30 cellular contexts compared by ENCODE assay signal in genomic region chr12:82954064-82954463, GRCh38.
"Had no signal": no experiment of that assay in that cellular context is flagged by ENCODE, and none has a peak within 500 bp of the region (broad histone marks: within the 10 kb centered on the region; RNA-seq: fewer than 3 reads in every experiment).

No MANE protein-coding gene starts in this region.

- FAIRE-seq: endometrium, endothelial cell of umbilical vein had no signal

- H3K27me3 ChIP-seq: adrenal gland, body of pancreas, esophagus squamous epithelium, gastroesophageal sphincter had no signal

- H3K27me3 Mint-ChIP-seq: activated CD4-positive, alpha-beta memory T cell treated with anti-CD3 and anti-CD28 coated beads for 36 hours; activated CD4-positive, alpha-beta T cell treated with anti-CD3 and anti-CD28 coated beads, Interleukin-2, amount 10 ng/mL, durations not matched to agents 24 days and 14 days; activated CD8-positive, alpha-beta memory T cell treated with anti-CD3 and anti-CD28 coated beads, Interleukin-2, amount 10 ng/mL, durations not matched to agents 7 days and 5 days; activated naive CD8-positive, alpha-beta T cell treated with anti-CD3 and anti-CD28 coated beads for 36 hours; activated naive CD8-positive, alpha-beta T cell treated with anti-CD3 and anti-CD28 coated beads, Interleukin-2, amount 50 U/mL, for 24 hours had no signal

- DNase-seq: activated CD4-positive, alpha-beta memory T cell treated with anti-CD3 and anti-CD28 coated beads for 36 hours; activated CD4-positive, alpha-beta T cell treated with anti-CD3 and anti-CD28 coated beads for 36 hours; activated CD4-positive, alpha-beta T cell treated with anti-CD3 and anti-CD28 coated beads, Interleukin-2, amount 10 ng/mL, durations not matched to agents 24 days and 14 days; activated CD4-positive, CD25-positive, alpha-beta regulatory T cell; activated CD4-positive, CD25-positive, alpha-beta regulatory T cell treated with anti-CD3 and anti-CD28 coated beads, Interleukin-2, amount 50 U/mL, for 72 hours; activated CD8-positive, alpha-beta memory T cell treated with anti-CD3 and anti-CD28 coated beads, Interleukin-2, amount 10 ng/mL, durations not matched to agents 7 days and 5 days; activated CD8-positive, alpha-beta memory T cell treated with anti-CD3 and anti-CD28 coated beads, Interleukin-2, amount 50 U/mL, for 4 hours; activated CD8-positive, alpha-beta T cell treated with anti-CD3 and anti-CD28 coated beads, Interleukin-2, amount 10 ng/mL, durations not matched to agents 7 days and 5 days; activated effector memory CD4-positive, alpha-beta T cell treated with anti-CD3 and anti-CD28 coated beads, Interleukin-2, amount 50 U/mL, for 16 hours; activated naive CD4-positive, alpha-beta T cell treated with anti-CD3 and anti-CD28 coated beads for 36 hours; activated naive CD8-positive, alpha-beta T cell treated with anti-CD3 and anti-CD28 coated beads for 36 hours; activated naive CD8-positive, alpha-beta T cell treated with anti-CD3 and anti-CD28 coated beads, Interleukin-2, amount 50 U/mL, for 24 hours; activated T-cell treated with anti-CD3 and anti-CD28 coated beads, Interleukin-2, amount 50 U/mL, for 1 hour; activated T-cell treated with anti-CD3 and anti-CD28 coated beads, Interleukin-2, amount 50 U/mL, for 48 hours; adrenal gland; amygdala; aorta; body of pancreas; caudate nucleus; effector CD8-positive, alpha-beta T cell; esophagus squamous epithelium; foreskin melanocyte; T-helper 2 cell had no signal

- H3K36me3 Mint-ChIP-seq: activated CD4-positive, alpha-beta memory T cell treated with anti-CD3 and anti-CD28 coated beads for 36 hours; activated CD8-positive, alpha-beta memory T cell treated with anti-CD3 and anti-CD28 coated beads, Interleukin-2, amount 10 ng/mL, durations not matched to agents 7 days and 5 days; activated naive CD4-positive, alpha-beta T cell treated with anti-CD3 and anti-CD28 coated beads, Interleukin-2, amount 50 U/mL, for 24 hours; activated naive CD8-positive, alpha-beta T cell treated with anti-CD3 and anti-CD28 coated beads for 36 hours had no signal

- H3K4me1 ChIP-seq: adrenal gland, body of pancreas, gastroesophageal sphincter had no signal

- H3K27ac ChIP-seq: adrenal gland, body of pancreas, epithelial cell of prostate, esophagus squamous epithelium, gastroesophageal sphincter had no signal

- H3K36me3 ChIP-seq: adrenal gland, esophagus squamous epithelium, gastroesophageal sphincter had no signal

- H3K4me3 Mint-ChIP-seq: activated CD4-positive, alpha-beta memory T cell treated with anti-CD3 and anti-CD28 coated beads for 36 hours; activated CD4-positive, alpha-beta T cell treated with anti-CD3 and anti-CD28 coated beads for 36 hours; activated CD4-positive, alpha-beta T cell treated with anti-CD3 and anti-CD28 coated beads, Interleukin-2, amount 10 ng/mL, durations not matched to agents 24 days and 14 days; activated CD8-positive, alpha-beta memory T cell treated with anti-CD3 and anti-CD28 coated beads, Interleukin-2, amount 10 ng/mL, durations not matched to agents 7 days and 5 days; activated CD8-positive, alpha-beta T cell treated with anti-CD3 and anti-CD28 coated beads, Interleukin-2, amount 10 ng/mL, durations not matched to agents 7 days and 5 days; activated naive CD4-positive, alpha-beta T cell treated with anti-CD3 and anti-CD28 coated beads for 36 hours; activated naive CD4-positive, alpha-beta T cell treated with anti-CD3 and anti-CD28 coated beads, Interleukin-2, amount 50 U/mL, for 24 hours; activated naive CD8-positive, alpha-beta T cell treated with anti-CD3 and anti-CD28 coated beads for 36 hours; activated naive CD8-positive, alpha-beta T cell treated with anti-CD3 and anti-CD28 coated beads, Interleukin-2, amount 50 U/mL, for 24 hours; activated T-helper 1 cell treated with anti-CD3 and anti-CD28 coated beads, Interleukin-12 subunit alpha, Interleukin-12 subunit beta, Interleukin-2, Interleukin-4 antibody, amounts not matched to agents 30 ng/mL and 10 ng/mL and 1 ng/mL, durations not matched to agents 14 hours and 24 hours and 36 hours had no signal

- ATAC-seq: activated CD4-positive, alpha-beta T cell treated with anti-CD3 and anti-CD28 coated beads for 36 hours; activated CD8-positive, alpha-beta memory T cell treated with anti-CD3 and anti-CD28 coated beads, Interleukin-2, amount 10 ng/mL, durations not matched to agents 7 days and 5 days; activated CD8-positive, alpha-beta T cell treated with anti-CD3 and anti-CD28 coated beads, Interleukin-2, amount 10 ng/mL, durations not matched to agents 7 days and 5 days; activated naive CD8-positive, alpha-beta T cell treated with anti-CD3 and anti-CD28 coated beads, Interleukin-2, amount 50 U/mL, for 24 hours; body of pancreas; gastroesophageal sphincter had no signal

- H3K27ac Mint-ChIP-seq: activated CD4-positive, alpha-beta memory T cell treated with anti-CD3 and anti-CD28 coated beads for 36 hours; activated CD4-positive, alpha-beta T cell treated with anti-CD3 and anti-CD28 coated beads for 36 hours; activated CD4-positive, alpha-beta T cell treated with anti-CD3 and anti-CD28 coated beads, Interleukin-2, amount 10 ng/mL, durations not matched to agents 24 days and 14 days; activated CD8-positive, alpha-beta memory T cell treated with anti-CD3 and anti-CD28 coated beads, Interleukin-2, amount 10 ng/mL, durations not matched to agents 7 days and 5 days; activated CD8-positive, alpha-beta T cell treated with anti-CD3 and anti-CD28 coated beads, Interleukin-2, amount 10 ng/mL, durations not matched to agents 7 days and 5 days; activated naive CD4-positive, alpha-beta T cell treated with anti-CD3 and anti-CD28 coated beads for 36 hours; activated naive CD4-positive, alpha-beta T cell treated with anti-CD3 and anti-CD28 coated beads, Interleukin-2, amount 50 U/mL, for 24 hours; activated naive CD8-positive, alpha-beta T cell treated with anti-CD3 and anti-CD28 coated beads for 36 hours; activated naive CD8-positive, alpha-beta T cell treated with anti-CD3 and anti-CD28 coated beads, Interleukin-2, amount 50 U/mL, for 24 hours; activated T-helper 1 cell treated with anti-CD3 and anti-CD28 coated beads, Interleukin-12 subunit alpha, Interleukin-12 subunit beta, Interleukin-2, Interleukin-4 antibody, amounts not matched to agents 30 ng/mL and 10 ng/mL and 1 ng/mL, durations not matched to agents 14 hours and 24 hours and 36 hours; activated T-helper 2 cell treated with anti-CD3 and anti-CD28 coated beads, Interferon-gamma antibody, Interleukin-2, Interleukin-4, amounts not matched to agents 10 μg/mL and 5 μg/mL and 100 μg/mL, durations not matched to agents 14 hours and 24 hours and 36 hours had no signal

- H3K4me1 Mint-ChIP-seq: activated CD4-positive, alpha-beta T cell treated with anti-CD3 and anti-CD28 coated beads for 36 hours; activated CD4-positive, alpha-beta T cell treated with anti-CD3 and anti-CD28 coated beads, Interleukin-2, amount 10 ng/mL, durations not matched to agents 24 days and 14 days; activated naive CD4-positive, alpha-beta T cell treated with anti-CD3 and anti-CD28 coated beads, Interleukin-2, amount 50 U/mL, for 24 hours; activated naive CD8-positive, alpha-beta T cell treated with anti-CD3 and anti-CD28 coated beads for 36 hours; activated naive CD8-positive, alpha-beta T cell treated with anti-CD3 and anti-CD28 coated beads, Interleukin-2, amount 50 U/mL, for 24 hours had no signal

- H3K9me3 ChIP-seq: adrenal gland, body of pancreas, esophagus squamous epithelium, gastroesophageal sphincter had no signal

- H3K4me3 ChIP-seq: body of pancreas, esophagus squamous epithelium, gastroesophageal sphincter had no signal

- H3K9me3 Mint-ChIP-seq: activated CD4-positive, alpha-beta memory T cell treated with anti-CD3 and anti-CD28 coated beads for 36 hours; activated CD4-positive, alpha-beta T cell treated with anti-CD3 and anti-CD28 coated beads, Interleukin-2, amount 10 ng/mL, durations not matched to agents 24 days and 14 days; activated naive CD4-positive, alpha-beta T cell treated with anti-CD3 and anti-CD28 coated beads for 36 hours; activated naive CD4-positive, alpha-beta T cell treated with anti-CD3 and anti-CD28 coated beads, Interleukin-2, amount 50 U/mL, for 24 hours; activated T-helper 1 cell treated with anti-CD3 and anti-CD28 coated beads, Interleukin-12 subunit alpha, Interleukin-12 subunit beta, Interleukin-2, Interleukin-4 antibody, amounts not matched to agents 30 ng/mL and 10 ng/mL and 1 ng/mL, durations not matched to agents 14 hours and 24 hours and 36 hours; activated T-helper 2 cell treated with anti-CD3 and anti-CD28 coated beads, Interferon-gamma antibody, Interleukin-2, Interleukin-4, amounts not matched to agents 10 μg/mL and 5 μg/mL and 100 μg/mL, durations not matched to agents 14 hours and 24 hours and 36 hours had no signal
